Comparison of ENCODE assay signal across 23 cellular contexts in genomic region chr1:164423136-164423535, GRCh38.
"Had no signal": no experiment of that assay in that cellular context is flagged by ENCODE, and none has a peak within 500 bp of the region (broad histone marks: within the 10 kb centered on the region; RNA-seq: fewer than 3 reads in every experiment).

No MANE protein-coding gene starts in this region.

- H3K4me1 ChIP-seq: colonic mucosa, right lobe of liver, testis, transverse colon had no signal

- H3K4me1 Mint-ChIP-seq: mesothelial cell of epicardium, naive B cell had no signal

- ATAC-seq: gastrocnemius medialis, left colon, right lobe of liver had no signal

- H3K27me3 Mint-ChIP-seq: activated T-cell treated with anti-CD3 and anti-CD28 coated beads, Interleukin-2, amount 50 U/mL, for 24 hours; naive B cell had no signal

- H3K36me3 ChIP-seq: colonic mucosa, gastrocnemius medialis, neutrophil, right lobe of liver, transverse colon had no signal

- H3K36me3 Mint-ChIP-seq: mesothelial cell of epicardium, naive B cell had no signal

- H3K4me3 ChIP-seq: colonic mucosa, gastrocnemius medialis, right lobe of liver, testis, transverse colon had no signal

- H3K9me3 ChIP-seq: colonic mucosa, gastrocnemius medialis, neutrophil, right lobe of liver, testis, transverse colon had no signal

- H3K27ac Mint-ChIP-seq: activated T-cell treated with anti-CD3 and anti-CD28 coated beads, Interleukin-2, amount 50 U/mL, for 24 hours; mesothelial cell of epicardium; naive B cell; nephron progenitor cell had no signal

- DNase-seq: activated CD4-positive, alpha-beta T cell treated with anti-CD3 and anti-CD28 coated beads for 4 hours; activated CD4-positive, alpha-beta T cell treated with anti-CD3 and anti-CD28 coated beads, Interleukin-2, amount 50 U/mL, for 48 hours; activated CD8-positive, alpha-beta memory T cell treated with anti-CD3 and anti-CD28 coated beads, Interleukin-2, amount 50 U/mL, for 48 hours; activated gamma-delta T cell; activated naive CD4-positive, alpha-beta T cell treated with anti-CD3 and anti-CD28 coated beads, Interleukin-2, amount 50 U/mL, for 16 hours; activated T-cell treated with anti-CD3 and anti-CD28 coated beads, Interleukin-2, amount 50 U/mL, for 24 hours; amygdala; colonic mucosa; effector CD8-positive, alpha-beta T cell; erythroblast; gastrocnemius medialis; hippocampal formation; left colon; mammary epithelial cell; naive B cell; nephron progenitor cell; right lobe of liver; stimulated activated CD4-positive, alpha-beta T cell treated with anti-CD3 and anti-CD28 coated beads, Interleukin-2, amount 100 ng/mL, for 48 hours; stimulated activated naive CD4-positive, alpha-beta T cell treated with Interleukin-2 at 50 U/mL for 16 hours; testis; transverse colon had no signal

- H3K9me3 Mint-ChIP-seq: nephron progenitor cell had no signal

- H3K4me3 Mint-ChIP-seq: activated T-cell treated with anti-CD3 and anti-CD28 coated beads, Interleukin-2, amount 50 U/mL, for 24 hours; mesothelial cell of epicardium; naive B cell; nephron progenitor cell had no signal

- H3K27ac ChIP-seq: colonic mucosa, gastrocnemius medialis, neutrophil, right lobe of liver, testis, transverse colon had no signal

- H3K27me3 ChIP-seq: colonic mucosa, gastrocnemius medialis, neutrophil, right lobe of liver, testis, transverse colon had no signal
